Comparison of ENCODE assay signal across 9 cellular contexts in genomic region chr6:11315743-11316437, GRCh38.
DNase-seq lines count a peak whose midpoint lies in the region; ATAC-seq and TF ChIP-seq lines count a peak whose summit lies in the region.
"Had no signal": no experiment of that assay in that cellular context is flagged by ENCODE, and none has a peak within 500 bp of the region (broad histone marks: within the 10 kb centered on the region; RNA-seq: fewer than 3 reads in every experiment).

No MANE protein-coding gene starts in this region.

- TF ChIP-seq POLR2A in adrenal gland (IDR thresholded peaks at IDR 0.05) = no peak

- no peak for ATAC-seq in stimulated activated memory B cell treated with anti-CD40 and anti-IgM and Interleukin-4, amounts not matched to agents 10 μg/mL and 1 μg/mL and 100 μg/mL, for 72 hours

- no peak for TF ChIP-seq CTCF in A673 (conservative IDR thresholded peaks at IDR 0.05; ENCODE audit: low read depth, low read length)
- no peak for TF ChIP-seq CTCF in cardiac fibroblast (IDR thresholded peaks at IDR 0.05; ENCODE audit: low read depth, low read length)
- no peak for TF ChIP-seq CTCF in type B pancreatic cell (conservative IDR thresholded peaks at IDR 0.05)
- TF ChIP-seq CTCF in adrenal gland (IDR thresholded peaks at IDR 0.05) = no peak

- DNase-seq in A673 (ENCODE audit: low spot score) = peak; percentile 25
- DNase-seq in HT1080 (ENCODE audit: low read depth) = peak; percentile 85
- peak; percentile 72 to 99 for DNase-seq in cardiac fibroblast (ENCODE audit: low read depth in 2 of 2)
- no peak for DNase-seq in mesenteric fat pad (ENCODE audit: low spot score)
- DNase-seq in type B pancreatic cell (ENCODE audit: extremely low spot score, unreplicated experiment) = no peak
- DNase-seq in adrenal gland = no peak
- DNase-seq: CD4-positive, CD25-positive, alpha-beta regulatory T cell had no signal

- BruUV-seq in A673 (replicated peaks; lab: Mats Ljungman, UMichigan) = no TSS peak

- no peak overlapping the region for H3K4me3 Mint-ChIP-seq in type B pancreatic cell
- H3K4me3 Mint-ChIP-seq in stimulated activated memory B cell treated with anti-CD40 and anti-IgM and Interleukin-4, amounts not matched to agents 10 μg/mL and 1 μg/mL and 100 μg/mL, for 72 hours = no peak overlapping the region

- CTCF ChIA-PET in A673 (lab: Charles Lee) = no interaction called here

- H3K4me1 ChIP-seq in A673 (ENCODE audit: insufficient read depth, low read length, poor library complexity, severe bottlenecking) (no peaks in the 10 kb centered on the region), mesodermal cell (ENCODE audit: control insufficient read depth, insufficient read depth, low read length, poor library complexity, severe bottlenecking) (peaks cover 24% of the 10 kb centered on the region), adrenal gland (replicated peaks in 1 of 2) (peaks cover 0 to 15% of the 10 kb centered on the region in 2 donors)

- intact Hi-C loops in A673 (cut with micrococcal nuclease; ENCODE audit: unreplicated experiment) = no loop called here
- intact Hi-C loops in adrenal gland (cut with DNase I) = no loop called here

- H3K27me3 ChIP-seq in A673 (replicated peaks; ENCODE audit: insufficient read depth, low read depth, low read length, poor library complexity) (no peaks in the 10 kb centered on the region), adrenal gland (no peaks in the 10 kb centered on the region)

- peaks cover 13% of the 10 kb centered on the region for H3K4me1 Mint-ChIP-seq in type B pancreatic cell (ENCODE audit: unreplicated experiment)
- peaks cover 42% of the 10 kb centered on the region for H3K4me1 Mint-ChIP-seq in stimulated activated memory B cell treated with anti-CD40 and anti-IgM and Interleukin-4, amounts not matched to agents 10 μg/mL and 1 μg/mL and 100 μg/mL, for 72 hours

- no peaks in the 10 kb centered on the region for H3K36me3 ChIP-seq in A673 (ENCODE audit: insufficient read depth, low read length, poor library complexity, severe bottlenecking)
- no peaks in the 10 kb centered on the region for H3K36me3 ChIP-seq in mesodermal cell (ENCODE audit: control insufficient read depth, insufficient read depth, low read length)
- H3K36me3 ChIP-seq in adrenal gland (replicated peaks in 1 of 2) = no peaks in the 10 kb centered on the region

- H3K9me3 ChIP-seq in A673 (ENCODE audit: low read depth, low read length, poor library complexity, severe bottlenecking) (no peaks in the 10 kb centered on the region), mesodermal cell (ENCODE audit: control insufficient read depth, low read length) (peaks cover 4% of the 10 kb centered on the region), adrenal gland (replicated peaks in 1 of 3) (no peaks in the 10 kb centered on the region)

- no peaks in the 10 kb centered on the region for H3K9me3 Mint-ChIP-seq in type B pancreatic cell
- peaks cover 7% of the 10 kb centered on the region for H3K9me3 Mint-ChIP-seq in stimulated activated memory B cell treated with anti-CD40 and anti-IgM and Interleukin-4, amounts not matched to agents 10 μg/mL and 1 μg/mL and 100 μg/mL, for 72 hours

- H3K4me3 ChIP-seq in A673 (ENCODE audit: low read depth, low read length, poor library complexity, severe bottlenecking) (no peak overlapping the region), cardiac fibroblast (replicated peaks in 1 of 2; ENCODE audit: low read depth in 2 of 2, low read length in 2 of 2) (no peak overlapping the region), mesodermal cell (ENCODE audit: extremely low read depth, insufficient read depth, low read length, poor library complexity, severe bottlenecking) (no peak overlapping the region), adrenal gland (no peak overlapping the region)

- POLR2A ChIA-PET in A673 (lab: Charles Lee; ENCODE audit: low non-redundant PET) = no interaction called here

- no peak overlapping the region for H3K27ac ChIP-seq in A673 (ENCODE audit: low read depth, low read length, poor library complexity, severe bottlenecking)
- H3K27ac ChIP-seq in mesodermal cell (ENCODE audit: low read depth, low read length, severe bottlenecking) = peak overlapping the region; percentile 48
- H3K27ac ChIP-seq in adrenal gland = no peak overlapping the region

- WGBS in mesodermal cell (ENCODE audit: insufficient coverage in 2 of 2), 2 experiments = 66 to 73% methylated on average over 4 to 5 of the region's 5 CpGs
- WGBS in adrenal gland, 4 donors = 62 to 81% (median 72%) methylated on average over 5 of the region's 5 CpGs

- no peak overlapping the region for H3K27ac Mint-ChIP-seq in type B pancreatic cell
- no peak overlapping the region for H3K27ac Mint-ChIP-seq in stimulated activated memory B cell treated with anti-CD40 and anti-IgM and Interleukin-4, amounts not matched to agents 10 μg/mL and 1 μg/mL and 100 μg/mL, for 72 hours

- H3K27me3 Mint-ChIP-seq in type B pancreatic cell = peaks cover 3% of the 10 kb centered on the region
- no peaks in the 10 kb centered on the region for H3K27me3 Mint-ChIP-seq in stimulated activated memory B cell treated with anti-CD40 and anti-IgM and Interleukin-4, amounts not matched to agents 10 μg/mL and 1 μg/mL and 100 μg/mL, for 72 hours
- H3K27me3 Mint-ChIP-seq: CD4-positive, CD25-positive, alpha-beta regulatory T cell had no signal

- no peaks in the 10 kb centered on the region for H3K36me3 Mint-ChIP-seq in type B pancreatic cell
- peaks cover 52% of the 10 kb centered on the region for H3K36me3 Mint-ChIP-seq in stimulated activated memory B cell treated with anti-CD40 and anti-IgM and Interleukin-4, amounts not matched to agents 10 μg/mL and 1 μg/mL and 100 μg/mL, for 72 hours

Comparison
In these comparisons a context has a peak if more than half of its experiments do, and no peak if none do; other contexts are left out.
1. DNase-seq: peak in A673 (single experiment), HT1080 (single experiment) and cardiac fibroblast (2 of 2); none in mesenteric fat pad (single experiment), type B pancreatic cell (single experiment) and adrenal gland (0 of 7).